ENCODE assay signal across 11 cellular contexts in genomic region chr22:20920881-20921203, GRCh38. TPM values are rescaled to one million over a fixed set of nuclear protein-coding genes. Genes with fewer than 3 reads are reported as not detected.
A peak's percentile ranks its signal among the peaks of the same experiment; 100 is the strongest.
DNase-seq lines count a peak whose midpoint lies in the region; ATAC-seq and TF ChIP-seq lines count a peak whose summit lies in the region.
"Had no signal": no experiment of that assay in that cellular context is flagged by ENCODE, and none has a peak within 500 bp of the region (broad histone marks: within the 10 kb centered on the region; RNA-seq: fewer than 3 reads in every experiment).

No MANE protein-coding gene starts in this region.

- in situ Hi-C loops in brain microvascular endothelial cell (cut with HindIII; ENCODE audit: low pct_ligation_motif_present, low sequenced_read_pairs) = no loop called here

- no peaks in the 10 kb centered on the region for H3K27me3 ChIP-seq in heart right ventricle
- H3K27me3 ChIP-seq in right atrium auricular region = no peaks in the 10 kb centered on the region
- H3K27me3 ChIP-seq in brain microvascular endothelial cell (replicated peaks) = no peaks in the 10 kb centered on the region
- no peaks in the 10 kb centered on the region for H3K27me3 ChIP-seq in mononuclear cell (ENCODE audit: insufficient read depth, low read length)
- no peaks in the 10 kb centered on the region for H3K27me3 ChIP-seq in vagina

- H3K27ac ChIP-seq in heart right ventricle (peak overlapping the region in 3 of 10 donors; percentile 18 to 27 (median 26)), right atrium auricular region (no peak overlapping the region), brain microvascular endothelial cell (no peak overlapping the region), vagina (peak overlapping the region; percentile 99)

- peaks cover 0 to 17% (median 0%) of the 10 kb centered on the region in 9 donors for H3K36me3 ChIP-seq in heart right ventricle
- no peaks in the 10 kb centered on the region for H3K36me3 ChIP-seq in right atrium auricular region
- peaks cover 5% of the 10 kb centered on the region for H3K36me3 ChIP-seq in brain microvascular endothelial cell (replicated peaks)
- H3K36me3 ChIP-seq in vagina = no peaks in the 10 kb centered on the region

- intact Hi-C loops in heart right ventricle (cut with DNase I) = loop anchor here in 2 of 10 donors (5.0 to 10.0 kb wide), 2 partner anchors 36 to 66 kb away; partner anchors contain the start of genes PI4KA (in 1 of the 2) and SNAP29 (in 1 of the 2)
- intact Hi-C loops in vagina (cut with DNase I) = no loop called here

- H3K4me1 ChIP-seq in heart right ventricle (peaks cover 6 to 69% (median 55%) of the 10 kb centered on the region in 9 donors), right atrium auricular region (peaks cover 0 to 51% of the 10 kb centered on the region in 2 donors), mononuclear cell (ENCODE audit: insufficient read depth, low read length) (peaks cover 70% of the 10 kb centered on the region), vagina (peaks cover 74% of the 10 kb centered on the region)

- DNase-seq in heart right ventricle = no peak
- no peak for DNase-seq in right atrium auricular region (ENCODE audit: low spot score)
- no peak for DNase-seq in brain microvascular endothelial cell
- DNase-seq in vagina (ENCODE audit: extremely low spot score in 2 of 2) = no peak
- DNase-seq in erythroblast (lab: John Stamatoyannopoulos, UW) = no peak
- no peak for DNase-seq in NCI-H1092 (lab: John Stamatoyannopoulos, UW)
- no peak for DNase-seq in NCI-H526 (lab: John Stamatoyannopoulos, UW)
- DNase-seq: DMS79 treated with DMSO at 0.1 percent for 48 hours, NCI-H524, posterior cingulate gyrus had no signal

- no peak for ATAC-seq in heart right ventricle

- 50% methylated on average over 3 of the region's 3 CpGs for WGBS in heart right ventricle, 2 donors

- H3K4me3 ChIP-seq in heart right ventricle (peak overlapping the region in 7 of 10 donors; percentile 77 to 99 (median 96)), right atrium auricular region (peak overlapping the region in 1 of 2 donors; percentile 78), brain microvascular endothelial cell (ENCODE audit: low read depth, low read length) (peak overlapping the region; percentile 93), mononuclear cell (ENCODE audit: low read length) (peak overlapping the region; percentile 1), vagina (peak overlapping the region; percentile 95 to 98)

- no peak for TF ChIP-seq CTCF in heart right ventricle (IDR thresholded peaks at IDR 0.05)
- TF ChIP-seq CTCF in right atrium auricular region (IDR thresholded peaks at IDR 0.05) = no peak
- no peak for TF ChIP-seq CTCF in brain microvascular endothelial cell (IDR thresholded peaks at IDR 0.05; ENCODE audit: low read depth, low read length, missing control alignments)
- no peak for TF ChIP-seq CTCF in vagina (IDR thresholded peaks at IDR 0.05)

- TF ChIP-seq POLR2A in vagina (IDR thresholded peaks at IDR 0.05) (no peak), erythroblast (IDR thresholded peaks at IDR 0.05; ENCODE audit: low read length) (no peak)

- H3K9me3 ChIP-seq in heart right ventricle (no peaks in the 10 kb centered on the region), right atrium auricular region (no peaks in the 10 kb centered on the region), mononuclear cell (ENCODE audit: low read depth, low read length) (no peaks in the 10 kb centered on the region), vagina (no peaks in the 10 kb centered on the region)

RNA-seq across cellular contexts. Expression of gene CRKL, which starts 3.6 kb away (rescaled TPM):
- total RNA-seq in heart right ventricle (10 to 100 TPM; 43.3 to 76.9 (median 56.5) TPM), right atrium auricular region (10 to 100 TPM; 46.7 to 53.7 TPM), mononuclear cell (51.9 TPM), vagina (37.6 TPM)
- polyA plus RNA-seq in heart right ventricle = 10 to 100 TPM; 19.2 to 33.7 TPM

RNA-seq across cellular contexts. Expression of gene AIFM3, which starts 46.2 kb away (rescaled TPM):
- total RNA-seq in heart right ventricle (1 to 10 TPM in 3 of 10 donors, under 1 TPM in 6, not detected in 1; 0.24 to 1.5 (median 0.50) TPM), right atrium auricular region (1 to 10 TPM in 1 of 2 donors, under 1 TPM in 1; 0.75 to 1.0 TPM), mononuclear cell (5.2 TPM), vagina (not detected)
- polyA plus RNA-seq in heart right ventricle = 1 to 10 TPM in 1 of 2 donors, under 1 TPM in 1; 0.29 to 1.5 TPM
